Comparison of ENCODE assay signal across 18 cellular contexts in genomic region chr11:95596011-95596489, GRCh38.
DNase-seq lines count a peak whose midpoint lies in the region; FAIRE-seq and TF ChIP-seq lines count a peak whose summit lies in the region.
"Had no signal": no experiment of that assay in that cellular context is flagged by ENCODE, and none has a peak within 500 bp of the region (broad histone marks: within the 10 kb centered on the region; RNA-seq: fewer than 3 reads in every experiment).

No MANE protein-coding gene starts in this region.

- no peak overlapping the region for H3K4me3 Mint-ChIP-seq in activated naive CD8-positive, alpha-beta T cell
- no peak overlapping the region for H3K4me3 Mint-ChIP-seq in activated naive CD8-positive, alpha-beta T cell treated with anti-CD3 and anti-CD28 coated beads for 36 hours
- peak overlapping the region; percentile 19 for H3K4me3 Mint-ChIP-seq in type B pancreatic cell
- no peak overlapping the region for H3K4me3 Mint-ChIP-seq in T-helper 2 cell treated with Interferon-gamma antibody and Interleukin-4, amounts not matched to agents 5 μg/mL and 100 μg/mL, for 36 hours
- H3K4me3 Mint-ChIP-seq: central memory CD8-positive, alpha-beta T cell had no signal

- peaks cover 20% of the 10 kb centered on the region for H3K4me1 Mint-ChIP-seq in activated naive CD8-positive, alpha-beta T cell (ENCODE audit: low read depth)
- H3K4me1 Mint-ChIP-seq in activated naive CD8-positive, alpha-beta T cell treated with anti-CD3 and anti-CD28 coated beads for 36 hours = peaks cover 23% of the 10 kb centered on the region
- peaks cover 30% of the 10 kb centered on the region for H3K4me1 Mint-ChIP-seq in type B pancreatic cell (ENCODE audit: unreplicated experiment)
- H3K4me1 Mint-ChIP-seq in T-helper 2 cell treated with Interferon-gamma antibody and Interleukin-4, amounts not matched to agents 5 μg/mL and 100 μg/mL, for 36 hours (ENCODE audit: low read depth) = peaks cover 6% of the 10 kb centered on the region
- H3K4me1 Mint-ChIP-seq: central memory CD8-positive, alpha-beta T cell had no signal

- no peaks in the 10 kb centered on the region for H3K36me3 ChIP-seq in bronchial epithelial cell (ENCODE audit: control insufficient read depth, insufficient read depth, low read length)
- H3K36me3 ChIP-seq: SJSA1, upper lobe of right lung had no signal

- no peak overlapping the region for H3K4me3 ChIP-seq in bronchial epithelial cell (ENCODE audit: low read depth, low read length)
- H3K4me3 ChIP-seq: SJSA1, upper lobe of right lung had no signal

- no peaks in the 10 kb centered on the region for H3K27me3 Mint-ChIP-seq in activated naive CD8-positive, alpha-beta T cell
- no peaks in the 10 kb centered on the region for H3K27me3 Mint-ChIP-seq in activated naive CD8-positive, alpha-beta T cell treated with anti-CD3 and anti-CD28 coated beads for 36 hours
- no peaks in the 10 kb centered on the region for H3K27me3 Mint-ChIP-seq in type B pancreatic cell
- no peaks in the 10 kb centered on the region for H3K27me3 Mint-ChIP-seq in T-helper 2 cell treated with Interferon-gamma antibody and Interleukin-4, amounts not matched to agents 5 μg/mL and 100 μg/mL, for 36 hours (ENCODE audit: low read depth)

- H3K27me3 ChIP-seq in bronchial epithelial cell (ENCODE audit: control insufficient read depth, insufficient read depth, low read length) = no peaks in the 10 kb centered on the region
- H3K27me3 ChIP-seq: SJSA1, upper lobe of right lung had no signal

- CTCF ChIA-PET in GM10248 (lab: Yijun Ruan, JAX) = interaction anchor here (1.6 to 2.4 kb wide), 2 partner anchors 11 to 20 kb away, joined by 5 to 7 read pairs; no protein-coding TSS in a partner anchor

- no peak for FAIRE-seq in bronchial epithelial cell (lab: Jason Lieb, UNC)
- FAIRE-seq: D721Med had no signal

- POLR2A ChIA-PET in GM10248 (lab: Yijun Ruan, JAX) = no interaction called here

- no peaks in the 10 kb centered on the region for H3K36me3 Mint-ChIP-seq in activated naive CD8-positive, alpha-beta T cell
- H3K36me3 Mint-ChIP-seq in activated naive CD8-positive, alpha-beta T cell treated with anti-CD3 and anti-CD28 coated beads for 36 hours = peaks cover 9% of the 10 kb centered on the region
- H3K36me3 Mint-ChIP-seq in type B pancreatic cell = no peaks in the 10 kb centered on the region
- no peaks in the 10 kb centered on the region for H3K36me3 Mint-ChIP-seq in T-helper 2 cell treated with Interferon-gamma antibody and Interleukin-4, amounts not matched to agents 5 μg/mL and 100 μg/mL, for 36 hours (ENCODE audit: low read depth)

- no peak for TF ChIP-seq CTCF in bronchial epithelial cell (IDR thresholded peaks at IDR 0.05; ENCODE audit: insufficient read depth, low read length, severe bottlenecking)
- no peak for TF ChIP-seq CTCF in type B pancreatic cell (conservative IDR thresholded peaks at IDR 0.05)
- TF ChIP-seq CTCF in GM10248 (IDR thresholded peaks at IDR 0.05; ENCODE audit: control extremely low read depth, extremely low read depth, low read depth, missing control alignments) = no peak

- no peak for DNase-seq in activated naive CD8-positive, alpha-beta T cell treated with anti-CD3 and anti-CD28 coated beads for 36 hours
- DNase-seq in bronchial epithelial cell (ENCODE audit: low read depth) (peak; percentile 78), kidney tubule cell (ENCODE audit: low spot score) (peak; percentile 21), type B pancreatic cell (ENCODE audit: extremely low spot score, unreplicated experiment) (no peak), GM10248 (ENCODE audit: extremely low spot score) (no peak)
- no peak for DNase-seq in T-helper 2 cell treated with Interferon-gamma antibody and Interleukin-4, amounts not matched to agents 5 μg/mL and 100 μg/mL, for 36 hours (ENCODE audit: low spot score)
- DNase-seq in stimulated activated naive CD4-positive, alpha-beta T cell (lab: John Stamatoyannopoulos, UW) = no peak
- DNase-seq: activated effector memory CD4-positive, alpha-beta T cell treated with Interleukin-2 at 50 U/mL for 16 hours; GOT3; head of caudate nucleus; left cardiac atrium; NCI-H1048; stimulated activated CD4-positive, alpha-beta T cell treated with anti-CD3 and anti-CD28 coated beads, Interleukin-1b, Interleukin-23, amount 100 ng/mL, for 48 hours; upper lobe of right lung had no signal

- peak overlapping the region; percentile 31 for H3K27ac Mint-ChIP-seq in activated naive CD8-positive, alpha-beta T cell
- no peak overlapping the region for H3K27ac Mint-ChIP-seq in activated naive CD8-positive, alpha-beta T cell treated with anti-CD3 and anti-CD28 coated beads for 36 hours
- peak overlapping the region; percentile 68 for H3K27ac Mint-ChIP-seq in type B pancreatic cell
- no peak overlapping the region for H3K27ac Mint-ChIP-seq in T-helper 2 cell treated with Interferon-gamma antibody and Interleukin-4, amounts not matched to agents 5 μg/mL and 100 μg/mL, for 36 hours

- no peaks in the 10 kb centered on the region for H3K9me3 Mint-ChIP-seq in activated naive CD8-positive, alpha-beta T cell (ENCODE audit: low read depth)
- peaks cover 8% of the 10 kb centered on the region for H3K9me3 Mint-ChIP-seq in activated naive CD8-positive, alpha-beta T cell treated with anti-CD3 and anti-CD28 coated beads for 36 hours
- no peaks in the 10 kb centered on the region for H3K9me3 Mint-ChIP-seq in type B pancreatic cell
- H3K9me3 Mint-ChIP-seq in T-helper 2 cell treated with Interferon-gamma antibody and Interleukin-4, amounts not matched to agents 5 μg/mL and 100 μg/mL, for 36 hours = no peaks in the 10 kb centered on the region
- H3K9me3 Mint-ChIP-seq: central memory CD8-positive, alpha-beta T cell had no signal

Comparison
In these comparisons a context has a peak if more than half of its experiments do, and no peak if none do; other contexts are left out.
1. H3K27ac Mint-ChIP-seq: peak in activated naive CD8-positive, alpha-beta T cell (single experiment) and type B pancreatic cell (single experiment); none in activated naive CD8-positive, alpha-beta T cell treated with anti-CD3 and anti-CD28 coated beads for 36 hours (single experiment) and T-helper 2 cell treated with Interferon-gamma antibody and Interleukin-4, amounts not matched to agents 5 μg/mL and 100 μg/mL, for 36 hours (single experiment).
2. DNase-seq: peak in bronchial epithelial cell (single experiment) and kidney tubule cell (single experiment); none in activated naive CD8-positive, alpha-beta T cell treated with anti-CD3 and anti-CD28 coated beads for 36 hours (single experiment), type B pancreatic cell (single experiment), T-helper 2 cell treated with Interferon-gamma antibody and Interleukin-4, amounts not matched to agents 5 μg/mL and 100 μg/mL, for 36 hours (single experiment), GM10248 (single experiment) and stimulated activated naive CD4-positive, alpha-beta T cell (0 of 6).